27 cellular contexts compared by ENCODE assay signal in the genomic region with DNA sequence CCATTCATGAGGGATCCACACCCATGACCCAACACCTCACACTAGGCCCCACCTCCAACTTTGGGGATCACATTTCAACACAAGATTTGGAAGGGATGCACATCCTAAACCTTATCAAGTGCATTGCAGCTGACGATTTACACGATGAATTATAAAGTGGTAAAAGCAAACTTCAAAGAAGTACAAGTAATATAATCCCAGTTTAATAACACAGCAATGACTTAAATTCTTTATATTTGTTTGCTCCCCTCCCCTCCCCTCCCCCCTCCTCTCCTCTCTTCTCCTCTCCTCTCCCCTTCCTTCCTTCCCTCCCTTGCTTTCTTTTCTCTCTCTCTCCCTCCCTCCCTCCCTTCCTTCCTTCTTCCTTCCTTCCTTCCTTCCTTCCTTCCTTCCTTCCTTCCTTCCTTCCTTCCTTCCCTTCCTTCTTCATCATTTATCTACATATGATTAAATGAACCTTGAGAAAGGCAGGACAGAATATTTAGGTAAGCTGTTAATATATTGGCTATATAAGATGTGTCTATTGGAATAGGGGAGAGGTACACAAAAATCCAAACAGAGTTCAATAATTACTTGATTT.
"Had no signal": no experiment of that assay in that cellular context is flagged by ENCODE, and none has a peak within 500 bp of the region (broad histone marks: within the 10 kb centered on the region; RNA-seq: fewer than 3 reads in every experiment).

No MANE protein-coding gene starts in this region.

- H3K9me3 ChIP-seq: suprapubic skin, testis, thoracic aorta, thyroid gland, tibial artery, tibial nerve, transverse colon, upper lobe of left lung, upper lobe of right lung, uterus, vagina had no signal

- H3K27ac ChIP-seq: stomach, suprapubic skin, testis, thoracic aorta, thyroid gland, tibial artery, tibial nerve, transverse colon, upper lobe of left lung, upper lobe of right lung, uterus, vagina had no signal

- FAIRE-seq: urothelium cell line had no signal

- H3K27me3 ChIP-seq: stomach, suprapubic skin, testis, thyroid gland, tibial artery, tibial nerve, transverse colon, upper lobe of left lung, upper lobe of right lung, uterus, vagina had no signal

- H3K36me3 ChIP-seq: stomach, suprapubic skin, thoracic aorta, thyroid gland, tibial artery, tibial nerve, transverse colon, upper lobe of left lung, upper lobe of right lung, uterus, vagina had no signal

- H3K4me1 ChIP-seq: stomach, suprapubic skin, testis, thyroid gland, tibial artery, transverse colon, upper lobe of left lung, upper lobe of right lung, uterus, vagina had no signal

- DNase-seq: stimulated activated CD4-positive, alpha-beta T cell treated with anti-CD3 and anti-CD28 coated beads, Interleukin-2, amount 100 ng/mL, for 48 hours; stimulated activated CD4-positive, alpha-beta T cell treated with anti-CD3 and anti-CD28 coated beads, Interleukin-4, amount 100 ng/mL, for 1 hour; stimulated activated CD4-positive, alpha-beta T cell treated with anti-CD3 and anti-CD28 coated beads, Interleukin-4, amount 100 ng/mL, for 24 hours; stimulated activated CD4-positive, alpha-beta T cell treated with anti-CD3 and anti-CD28 coated beads, Interleukin-4, amount 100 ng/mL, for 4 hours; stimulated activated CD8-positive, alpha-beta memory T cell treated with anti-CD3 and anti-CD28 coated beads, Interleukin-4, amount 100 ng/mL, for 48 hours; stimulated activated naive B cell treated with anti-CD40 and anti-IgM and Interleukin-4, amounts not matched to agents 10 μg/mL and 1 μg/mL and 100 μg/mL, for 72 hours; stimulated activated naive CD4-positive, alpha-beta T cell; stimulated activated naive CD4-positive, alpha-beta T cell treated with Interleukin-2 at 50 U/mL for 16 hours; stimulated activated naive CD8-positive, alpha-beta T cell treated with anti-CD3 and anti-CD28 coated beads, Interleukin-15, amount 100 ng/mL, for 72 hours; stimulated activated naive CD8-positive, alpha-beta T cell treated with anti-CD3 and anti-CD28 coated beads, Interleukin-15, Interleukin-2, amounts not matched to agents 100 U/mL and 50 U/mL, for 24 hours; stomach; substantia nigra; testis; thyroid gland; tibial artery; transverse colon; trophoblast cell; upper lobe of left lung; upper lobe of right lung; uterus had no signal

- H3K4me3 ChIP-seq: stomach, suprapubic skin, testis, thoracic aorta, thyroid gland, tibial artery, tibial nerve, transverse colon, upper lobe of left lung, upper lobe of right lung, uterus, vagina had no signal

- ATAC-seq: stimulated activated effector memory CD8-positive, alpha-beta T cell treated with anti-CD3 and anti-CD28 coated beads, Interleukin-12 subunit alpha, Interleukin-12 subunit beta, amount 100 ng/mL, for 72 hours; stimulated activated memory B cell treated with anti-CD40 and anti-IgM and Interleukin-4, amounts not matched to agents 10 μg/mL and 1 μg/mL and 100 μg/mL, for 72 hours; stimulated activated naive B cell treated with anti-CD40 and anti-IgM and Interleukin-4, amounts not matched to agents 10 μg/mL and 1 μg/mL and 100 μg/mL, for 72 hours; stimulated activated naive CD8-positive, alpha-beta T cell treated with anti-CD3 and anti-CD28 coated beads, Interleukin-15, amount 100 ng/mL, for 72 hours; stimulated activated naive CD8-positive, alpha-beta T cell treated with anti-CD3 and anti-CD28 coated beads, Interleukin-15, Interleukin-2, amounts not matched to agents 100 U/mL and 50 U/mL, for 24 hours; upper lobe of right lung had no signal
